23 cellular contexts compared by ENCODE assay signal in genomic region chr12:92110083-92110640, GRCh38. TPM values are rescaled to one million over a fixed set of nuclear protein-coding genes. Genes with fewer than 3 reads are reported as not detected.
DNase-seq lines count a peak whose midpoint lies in the region; ATAC-seq and TF ChIP-seq lines count a peak whose summit lies in the region.
"Had no signal": no experiment of that assay in that cellular context is flagged by ENCODE, and none has a peak within 500 bp of the region (broad histone marks: within the 10 kb centered on the region; RNA-seq: fewer than 3 reads in every experiment).

No MANE protein-coding gene starts in this region.

- peak overlapping the region; percentile 7 for H3K4me2 ChIP-seq in neural progenitor cell
- H3K4me2 ChIP-seq: smooth muscle cell had no signal

- H3K79me2 ChIP-seq in neural progenitor cell (ENCODE audit: low read depth): peaks cover 70% of the 10 kb centered on the region

- H3K36me3 Mint-ChIP-seq in activated T-cell treated with anti-CD3 and anti-CD28 coated beads, Interleukin-2, amount 50 U/mL, for 4 hours (ENCODE audit: insufficient read depth): peaks cover 31% of the 10 kb centered on the region
- H3K36me3 Mint-ChIP-seq in T-helper 17 cell (ENCODE audit: low read depth) (peaks cover 3% of the 10 kb centered on the region), neural progenitor cell (no peaks in the 10 kb centered on the region)

- H4K20me1 ChIP-seq in neural progenitor cell (ENCODE audit: low read depth): peaks cover 24% of the 10 kb centered on the region

- 0 out of 2 replicates have a peak overlapping the region, but pooled peaks have one; percentile 26 for H3K27ac ChIP-seq in HUES6 (ENCODE audit: low read depth, low read length)
- H3K27ac ChIP-seq in neural progenitor cell: peak overlapping the region; percentile 27
- H3K27ac ChIP-seq in SJCRH30: no peak overlapping the region
- H3K27ac ChIP-seq: gastrocnemius medialis, lower lobe of right lung, upper lobe of right lung had no signal

- no peaks in the 10 kb centered on the region for H3K27me3 Mint-ChIP-seq in activated T-cell treated with anti-CD3 and anti-CD28 coated beads, Interleukin-2, amount 50 U/mL, for 4 hours (ENCODE audit: low read depth)
- H3K27me3 Mint-ChIP-seq in T-helper 17 cell (no peaks in the 10 kb centered on the region), neural progenitor cell (ENCODE audit: insufficient read depth, low read depth) (no peaks in the 10 kb centered on the region)

- H3K9me3 Mint-ChIP-seq in activated T-cell treated with anti-CD3 and anti-CD28 coated beads, Interleukin-2, amount 50 U/mL, for 4 hours: no peaks in the 10 kb centered on the region
- peaks cover 3% of the 10 kb centered on the region for H3K9me3 Mint-ChIP-seq in neural progenitor cell

- H3F3A ChIP-seq in neural progenitor cell (ENCODE audit: low read depth): peaks cover 28% of the 10 kb centered on the region

- no peak for DNase-seq in activated T-cell treated with anti-CD3 and anti-CD28 coated beads, Interleukin-2, amount 50 U/mL, for 4 hours
- DNase-seq in activated T-cell treated with anti-CD3 and anti-CD28 coated beads for 4 hours (no peak), T-helper 17 cell (no peak), neural progenitor cell (ENCODE audit: low spot score) (no peak), SJCRH30 (no peak), OCI-M2 (lab: John Stamatoyannopoulos, UW; ENCODE audit: unreplicated experiment) (no peak)
- DNase-seq: activated CD4-positive, CD25-positive, alpha-beta regulatory T cell; activated gamma-delta T cell treated with Interleukin-2 at 50 U/mL for 16 hours; effector CD4-positive, alpha-beta T cell; erythroblast; gastrocnemius medialis; GOT3; Karpas-422; lower lobe of right lung; NCI-H2081; Right ventricle myocardium superior; stimulated activated CD4-positive, alpha-beta T cell treated with anti-CD3 and anti-CD28 coated beads, Interleukin-4, amount 100 ng/mL, for 24 hours; T-helper 9 cell; upper lobe of right lung had no signal

- TF ChIP-seq CTCF in neural progenitor cell (IDR thresholded peaks at IDR 0.05): no peak

- peak overlapping the region; percentile 48 for H3K4me3 Mint-ChIP-seq in activated T-cell treated with anti-CD3 and anti-CD28 coated beads, Interleukin-2, amount 50 U/mL, for 4 hours
- H3K4me3 Mint-ChIP-seq in T-helper 17 cell (peak overlapping the region; percentile 69), neural progenitor cell (no peak overlapping the region)

- H3K4me1 ChIP-seq in HUES6 (ENCODE audit: control insufficient read depth, insufficient read depth, low read length) (peaks cover 46% of the 10 kb centered on the region), neural progenitor cell (peaks cover 46% of the 10 kb centered on the region), SJCRH30 (no peaks in the 10 kb centered on the region)
- H3K4me1 ChIP-seq: gastrocnemius medialis had no signal

- H3K9me3 ChIP-seq in HUES6 (ENCODE audit: control insufficient read depth, insufficient read depth, low read depth, low read length) (no peaks in the 10 kb centered on the region), T-helper 17 cell (ENCODE audit: control insufficient read depth, low read length, poor library complexity, severe bottlenecking) (no peaks in the 10 kb centered on the region), neural progenitor cell (ENCODE audit: low read depth) (no peaks in the 10 kb centered on the region), SJCRH30 (replicated peaks) (no peaks in the 10 kb centered on the region)
- H3K9me3 ChIP-seq: gastrocnemius medialis, lower lobe of right lung, neutrophil, upper lobe of right lung had no signal

- H3K9ac ChIP-seq in HUES6 (ENCODE audit: low read length) (no peak overlapping the region), neural progenitor cell (no peak overlapping the region)

- no peaks in the 10 kb centered on the region for H3K36me3 ChIP-seq in HUES6 (ENCODE audit: control insufficient read depth, insufficient read depth, low read length)
- no peaks in the 10 kb centered on the region for H3K36me3 ChIP-seq in neural progenitor cell
- H3K36me3 ChIP-seq in SJCRH30: no peaks in the 10 kb centered on the region
- H3K36me3 ChIP-seq: gastrocnemius medialis, lower lobe of right lung, neutrophil, upper lobe of right lung had no signal

- peak overlapping the region; percentile 12 for H3K27ac Mint-ChIP-seq in T-helper 17 cell
- no peak overlapping the region for H3K27ac Mint-ChIP-seq in neural progenitor cell

- no peaks in the 10 kb centered on the region for H3K27me3 ChIP-seq in HUES6 (ENCODE audit: control insufficient read depth, insufficient read depth, low read length)
- H3K27me3 ChIP-seq in neural progenitor cell: no peaks in the 10 kb centered on the region
- no peaks in the 10 kb centered on the region for H3K27me3 ChIP-seq in SJCRH30
- H3K27me3 ChIP-seq: gastrocnemius medialis, neutrophil, upper lobe of right lung had no signal

- no peak overlapping the region for H2AFZ ChIP-seq in neural progenitor cell (replicated peaks)

- H3K4me1 Mint-ChIP-seq in activated T-cell treated with anti-CD3 and anti-CD28 coated beads, Interleukin-2, amount 50 U/mL, for 4 hours (ENCODE audit: low read depth): peaks cover 81% of the 10 kb centered on the region
- H3K4me1 Mint-ChIP-seq in T-helper 17 cell (peaks cover 49% of the 10 kb centered on the region), neural progenitor cell (peaks cover 60% of the 10 kb centered on the region)

- H3K4me3 ChIP-seq in HUES6 (ENCODE audit: low read depth, low read length): no peak overlapping the region
- H3K4me3 ChIP-seq in neural progenitor cell: no peak overlapping the region
- no peak overlapping the region for H3K4me3 ChIP-seq in SJCRH30
- H3K4me3 ChIP-seq: gastrocnemius medialis, lower lobe of right lung, smooth muscle cell, upper lobe of right lung had no signal

- no peak for ATAC-seq in activated T-cell treated with anti-CD3 and anti-CD28 coated beads, Interleukin-2, amount 50 U/mL, for 4 hours
- ATAC-seq in T-helper 17 cell (no peak), GM18502 (IDR thresholded peaks at IDR 0.05; ENCODE audit: poor library complexity, unreplicated experiment) (no peak)
- ATAC-seq: gastrocnemius medialis, lower lobe of right lung, upper lobe of right lung had no signal

RNA-seq across cellular contexts. Expression of gene BTG1, which starts 35.5 kb away (rescaled TPM):
- 100 to 1,000 TPM; 119 to 204 (median 130) TPM for total RNA-seq in activated T-cell treated with anti-CD3 and anti-CD28 coated beads, Interleukin-2, amount 50 U/mL, for 4 hours
- total RNA-seq in T-helper 17 cell (1,000 to 10,000 TPM; 1,109 to 1,137 TPM), neural progenitor cell (ENCODE audit: low replicate concordance) (25.2 and 45.1 TPM in 2 replicates)
- 14.1 and 14.3 TPM in 2 replicates for total RNA-seq in SJCRH30 (2014; rRNA removed; shearing (Covaris generic))

Comparison
In these comparisons a context has a peak if more than half of its experiments do, and no peak if none do; other contexts are left out.
1. RNA of gene BTG1, which starts 35.5 kb away (total RNA-seq): 1,109 to 1,137 TPM in T-helper 17 cell; 119 to 204 TPM in activated T-cell treated with anti-CD3 and anti-CD28 coated beads, Interleukin-2, amount 50 U/mL, for 4 hours, 25.2 to 45.1 TPM in neural progenitor cell and 14.1 to 14.3 TPM in SJCRH30; every median in the first group is over 4 times any median in the second.